In the genomic region with DNA sequence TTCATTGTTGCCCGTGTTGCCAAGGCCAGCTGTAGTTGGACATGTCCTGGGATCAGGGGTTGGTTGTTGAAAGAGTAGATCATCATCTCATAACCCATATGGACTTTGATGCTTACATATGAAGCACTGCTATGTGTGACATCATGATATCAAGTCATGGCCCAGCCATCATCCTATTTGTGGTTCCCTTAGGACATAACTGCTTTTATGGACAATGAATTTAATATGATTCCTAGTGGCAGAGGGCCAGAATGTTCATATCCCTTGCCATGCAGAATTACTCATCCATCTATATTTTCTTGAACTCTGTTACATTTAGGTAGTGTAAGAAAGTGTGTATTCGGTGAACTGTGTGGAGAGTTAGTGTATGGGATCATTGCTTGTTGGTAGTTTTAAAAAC, we compare ENCODE assay signal across 18 cellular contexts.
"Had no signal": no experiment of that assay in that cellular context is flagged by ENCODE, and none has a peak within 500 bp of the region (broad histone marks: within the 10 kb centered on the region; RNA-seq: fewer than 3 reads in every experiment).

No MANE protein-coding gene starts in this region.

- DNase-seq: activated CD4-positive, alpha-beta T cell treated with anti-CD3 and anti-CD28 coated beads for 48 hours; activated CD4-positive, CD25-positive, alpha-beta regulatory T cell; activated CD8-positive, alpha-beta T cell treated with anti-CD3 and anti-CD28 coated beads for 36 hours; activated naive CD4-positive, alpha-beta T cell treated with Interleukin-2 at 50 U/mL for 16 hours; activated T-cell treated with anti-CD3 and anti-CD28 coated beads, Interleukin-2, amount 50 U/mL, for 1 hour; body of pancreas; erythroblast; stimulated activated CD4-positive, alpha-beta T cell treated with anti-CD3 and anti-CD28 coated beads, Interleukin-4, amount 100 ng/mL, for 1 hour; stimulated activated naive CD8-positive, alpha-beta T cell treated with anti-CD3 and anti-CD28 coated beads, Interleukin-15, amount 100 ng/mL, for 72 hours; T1000; trophoblast cell had no signal

- H2AFZ ChIP-seq: hepatocyte had no signal

- H3K9me3 ChIP-seq: body of pancreas, suprapubic skin had no signal

- H3K36me3 ChIP-seq: suprapubic skin had no signal

- H3K4me2 ChIP-seq: hepatocyte had no signal

- H3K27ac ChIP-seq: body of pancreas, coronary artery, hepatocyte, skin epidermis, suprapubic skin had no signal

- H3K4me1 ChIP-seq: body of pancreas, suprapubic skin had no signal

- H3K4me3 ChIP-seq: body of pancreas, coronary artery, hepatocyte, lung, skin epidermis, suprapubic skin had no signal

- H3K27me3 ChIP-seq: body of pancreas, hepatocyte, suprapubic skin had no signal

- ATAC-seq: activated CD8-positive, alpha-beta T cell treated with anti-CD3 and anti-CD28 coated beads for 36 hours; activated T-helper 17 cell treated with anti-CD3 and anti-CD28 coated beads, Interleukin-2, amount 50 U/mL, for 72 hours; body of pancreas; left lobe of liver; stimulated activated naive CD8-positive, alpha-beta T cell treated with anti-CD3 and anti-CD28 coated beads, Interleukin-15, amount 100 ng/mL, for 72 hours had no signal
